ENCODE assay signal across 22 cellular contexts in genomic region chr1:3082571-3083516, GRCh38. TPM values are rescaled to one million over a fixed set of nuclear protein-coding genes. Genes with fewer than 3 reads are reported as not detected.
DNase-seq lines count a peak whose midpoint lies in the region; ATAC-seq and TF ChIP-seq lines count a peak whose summit lies in the region.
"Had no signal": no experiment of that assay in that cellular context is flagged by ENCODE, and none has a peak within 500 bp of the region (broad histone marks: within the 10 kb centered on the region; RNA-seq: fewer than 3 reads in every experiment).

No MANE protein-coding gene starts in this region.

- no peak for TF ChIP-seq POLR2A in heart left ventricle (IDR thresholded peaks at IDR 0.05)
- no peak for TF ChIP-seq POLR2A in esophagus muscularis mucosa (IDR thresholded peaks at IDR 0.05; ENCODE audit: low read depth)
- no peak for TF ChIP-seq POLR2A in erythroblast (IDR thresholded peaks at IDR 0.05; ENCODE audit: low read length)

- 70 to 75% (median 71%) methylated on average over 15 to 42 of the region's 42 CpGs for WGBS in heart left ventricle, 4 donors
- WGBS in esophagus muscularis mucosa, result 96% methylated on average over 15 of the region's 42 CpGs

- DNase-seq in heart left ventricle (no peak), right atrium auricular region (ENCODE audit: low spot score) (no peak), left ventricle myocardium inferior (no peak), thoracic aorta (ENCODE audit: low spot score) (no peak), esophagus muscularis mucosa (ENCODE audit: extremely low spot score) (no peak), erythroblast (lab: John Stamatoyannopoulos, UW) (no peak)
- DNase-seq: Calu3, DMS153, DND-41, Karpas-422, NCI-H1092, NCI-H1417 treated with DMSO at 0.1 percent for 48 hours, NCI-H1694 treated with DMSO at 0.1 percent for 48 hours, NCI-H2081, NCI-H2227 treated with DMSO at 0.1 percent for 48 hours, NCI-H510A, NCI-H69, SIG-M5 had no signal

- peak overlapping the region in 10 of 12 donors; percentile 5 to 81 (median 72) for H3K27ac ChIP-seq in heart left ventricle
- no peak overlapping the region for H3K27ac ChIP-seq in right atrium auricular region
- H3K27ac ChIP-seq in left ventricle myocardium inferior (replicated peaks), result peak overlapping the region; percentile 69
- H3K27ac ChIP-seq in thoracic aorta, result peak overlapping the region; percentile 55 to 56
- no peak overlapping the region for H3K27ac ChIP-seq in esophagus muscularis mucosa (replicated peaks in 1 of 4)
- H3K27ac ChIP-seq: RWPE1 had no signal

- H3K36me3 ChIP-seq in heart left ventricle (no peaks in the 10 kb centered on the region), right atrium auricular region (no peaks in the 10 kb centered on the region), left ventricle myocardium inferior (no peaks in the 10 kb centered on the region), thoracic aorta (no peaks in the 10 kb centered on the region), esophagus muscularis mucosa (no peaks in the 10 kb centered on the region)

- TF ChIP-seq CTCF in heart left ventricle (IDR thresholded peaks at IDR 0.05) (no peak), right atrium auricular region (IDR thresholded peaks at IDR 0.05) (no peak), left ventricle myocardium inferior (IDR thresholded peaks at IDR 0.05; ENCODE audit: borderline replicate concordance) (no peak), thoracic aorta (IDR thresholded peaks at IDR 0.05) (peak; percentile 12), esophagus muscularis mucosa (IDR thresholded peaks at IDR 0.05) (no peak)

- intact Hi-C loops in heart left ventricle (cut with DNase I), result no loop called here
- intact Hi-C loops in left ventricle myocardium inferior (cut with micrococcal nuclease), result no loop called here
- intact Hi-C loops in esophagus muscularis mucosa (cut with DNase I), result no loop called here

- no peak for TF ChIP-seq EP300 in esophagus muscularis mucosa (IDR thresholded peaks at IDR 0.05)

- H3K4me1 ChIP-seq in heart left ventricle, result peaks cover 0 to 53% (median 17%) of the 10 kb centered on the region in 12 donors
- no peaks in the 10 kb centered on the region for H3K4me1 ChIP-seq in right atrium auricular region
- H3K4me1 ChIP-seq in left ventricle myocardium inferior, result peaks cover 70% of the 10 kb centered on the region
- H3K4me1 ChIP-seq in thoracic aorta (ENCODE audit: control insufficient read depth in 1 of 2, low read depth in 2 of 2), result peaks cover 19 to 95% of the 10 kb centered on the region in 2 donors
- peaks cover 0 to 11% (median 0%) of the 10 kb centered on the region in 4 donors for H3K4me1 ChIP-seq in esophagus muscularis mucosa

- peak overlapping the region in 1 of 12 donors; percentile 12 for H3K4me3 ChIP-seq in heart left ventricle
- no peak overlapping the region for H3K4me3 ChIP-seq in right atrium auricular region
- H3K4me3 ChIP-seq in left ventricle myocardium inferior, result peak overlapping the region; percentile 43
- peak overlapping the region; percentile 26 for H3K4me3 ChIP-seq in thoracic aorta
- H3K4me3 ChIP-seq in esophagus muscularis mucosa, result no peak overlapping the region

- H3K9me3 ChIP-seq in heart left ventricle (no peaks in the 10 kb centered on the region), right atrium auricular region (no peaks in the 10 kb centered on the region), left ventricle myocardium inferior (replicated peaks) (no peaks in the 10 kb centered on the region), thoracic aorta (no peaks in the 10 kb centered on the region), esophagus muscularis mucosa (no peaks in the 10 kb centered on the region)

- H3K27me3 ChIP-seq in heart left ventricle, result peaks cover 0 to 6% (median 0%) of the 10 kb centered on the region in 9 donors
- no peaks in the 10 kb centered on the region for H3K27me3 ChIP-seq in right atrium auricular region
- peaks cover 6% of the 10 kb centered on the region for H3K27me3 ChIP-seq in left ventricle myocardium inferior (ENCODE audit: low read depth)
- no peaks in the 10 kb centered on the region for H3K27me3 ChIP-seq in thoracic aorta (replicated peaks; ENCODE audit: insufficient read depth)
- H3K27me3 ChIP-seq in esophagus muscularis mucosa, result peaks cover 0 to 58% (median 0%) of the 10 kb centered on the region in 4 donors

- ATAC-seq in heart left ventricle (peak; percentile 30 to 56 (median 40)), thoracic aorta (ENCODE audit: insufficient number of reproducible peaks, low FRiP score, low read depth) (no peak), HG02571 (IDR thresholded peaks at IDR 0.05; ENCODE audit: unreplicated experiment) (no peak)
- ATAC-seq: Panc1 had no signal

RNA-seq across cellular contexts. Expression of gene PRDM16, which starts 13.8 kb away (rescaled TPM):
- total RNA-seq in heart left ventricle (10 to 100 TPM in 7 of 9 donors, 1 to 10 TPM in 2; 6.0 to 22.7 (median 14.4) TPM), right atrium auricular region (1 to 10 TPM in 1 of 2 donors, under 1 TPM in 1; 0.22 to 3.3 TPM), left ventricle myocardium inferior (16.6 TPM), thoracic aorta (10 to 100 TPM; 68.9 to 85.4 TPM), esophagus muscularis mucosa (1 to 10 TPM; 1.2 to 4.4 (median 2.2) TPM)
- 10 to 100 TPM; 11.3 to 13.1 TPM for polyA plus RNA-seq in heart left ventricle
- total RNA-seq: HT-29 had no signal

Comparison
In these comparisons a context has a peak if more than half of its experiments do, and no peak if none do; other contexts are left out.
1. H3K27ac ChIP-seq: peak in heart left ventricle (10 of 12), left ventricle myocardium inferior (single experiment) and thoracic aorta (2 of 2); none in right atrium auricular region (0 of 2) and esophagus muscularis mucosa (0 of 4).
2. H3K4me3 ChIP-seq: peak in left ventricle myocardium inferior (single experiment) and thoracic aorta (single experiment); none in right atrium auricular region (0 of 2) and esophagus muscularis mucosa (0 of 4).
3. ATAC-seq: peak in heart left ventricle (4 of 4); none in thoracic aorta (single experiment) and HG02571 (single experiment).